27 cellular contexts compared by ENCODE assay signal in genomic region chr9:72942451-72942850, GRCh38. TPM values are rescaled to one million over a fixed set of nuclear protein-coding genes. Genes with fewer than 3 reads are reported as not detected.
DNase-seq lines count a peak whose midpoint lies in the region; ATAC-seq, FAIRE-seq and TF ChIP-seq lines count a peak whose summit lies in the region.
"Had no signal": no experiment of that assay in that cellular context is flagged by ENCODE, and none has a peak within 500 bp of the region (broad histone marks: within the 10 kb centered on the region; RNA-seq: fewer than 3 reads in every experiment).

No MANE protein-coding gene starts in this region.

- 96% methylated on average over 2 of the region's 2 CpGs for WGBS in HepG2 (ENCODE audit: low lambda C conversion rate)
- WGBS in right lobe of liver (ENCODE audit: insufficient coverage, low coverage, low lambda C conversion rate, missing lambda C conversion rate): 92% methylated on average over 2 of the region's 2 CpGs
- WGBS in K562 (ENCODE audit: insufficient coverage, low coverage, missing lambda C conversion rate): 61% methylated on average over 2 of the region's 2 CpGs

- ATAC-seq in HepG2 (no peak), right lobe of liver (no peak), K562 (no peak)
- ATAC-seq: GM12878 had no signal

- intact Hi-C loops in HepG2 (cut with micrococcal nuclease; ENCODE audit: unreplicated experiment) (no loop called here), right lobe of liver (cut with DNase I) (no loop called here), K562 (cut with micrococcal nuclease) (no loop called here)

- no peak for TF ChIP-seq RAD21 in HepG2 (CRISPR knock-in tag; IDR thresholded peaks at IDR 0.05)
- TF ChIP-seq RAD21 in K562 (CRISPR knock-in tag; conservative IDR thresholded peaks at IDR 0.05 in 1 of 2, IDR thresholded peaks at IDR 0.05 in 1 of 2): no peak

- BruUV-seq in HepG2 (replicated peaks; lab: Mats Ljungman, UMichigan) (no TSS peak), K562 (replicated peaks; lab: Mats Ljungman, UMichigan) (no TSS peak)

- DNase-seq in HepG2 (ENCODE audit: low spot score) (no peak), right lobe of liver (no peak), K562 (ENCODE audit: extremely low read depth in 1 of 4, low spot score in 3 of 4) (no peak), NCI-H510A treated with DMSO at 0.1 percent for 48 hours (lab: John Stamatoyannopoulos, UW) (no peak)
- DNase-seq in effector memory CD4-positive, alpha-beta T cell: no peak
- DNase-seq: ACHN; BE2C; C1 segment of cervical spinal cord; CD4-positive, alpha-beta memory T cell; CD4-positive, CD25-positive, alpha-beta regulatory T cell; CD8-positive, alpha-beta memory T cell; COR-L47; DMS 273 treated with DMSO at 0.1 percent for 48 hours; DMS153; DMS53; DMS79; DND-41; EL; GDM1 had no signal

- H3K9ac ChIP-seq in HepG2 (ENCODE audit: insufficient read depth, low read depth, low read length): no peak overlapping the region
- H3K9ac ChIP-seq in K562 (ENCODE audit: insufficient read depth in 1 of 2, low read depth in 2 of 2, low read length in 2 of 2): no peak overlapping the region
- H3K9ac ChIP-seq: BLaER1 had no signal

- H3K4me2 ChIP-seq in HepG2 (ENCODE audit: low read depth, low read length): no peak overlapping the region
- H3K4me2 ChIP-seq in K562 (ENCODE audit: insufficient read depth, low read length): no peak overlapping the region
- H3K4me2 ChIP-seq: BLaER1 had no signal

- no peaks in the 10 kb centered on the region for H3K9me3 ChIP-seq in HepG2 (ENCODE audit: low read length)
- H3K9me3 ChIP-seq in right lobe of liver: no peaks in the 10 kb centered on the region
- H3K9me3 ChIP-seq in K562 (replicated peaks; ENCODE audit: control insufficient read depth, insufficient read depth, low read depth, low read length): no peaks in the 10 kb centered on the region
- no peaks in the 10 kb centered on the region for H3K9me3 ChIP-seq in effector memory CD4-positive, alpha-beta T cell (ENCODE audit: control insufficient read depth, low read length)
- H3K9me3 ChIP-seq: BE2C, BLaER1 had no signal

- no peaks in the 10 kb centered on the region for H3K9me1 ChIP-seq in K562 (ENCODE audit: control insufficient read depth, insufficient read depth, low read length)

- no peak for TF ChIP-seq CTCF in HepG2 (CRISPR knock-in tag; IDR thresholded peaks at IDR 0.05)
- no peak for TF ChIP-seq CTCF in right lobe of liver (IDR thresholded peaks at IDR 0.05)
- TF ChIP-seq CTCF in K562 (IDR thresholded peaks at IDR 0.05 in 2 of 3, conservative IDR thresholded peaks at IDR 0.05 in 1 of 3; ENCODE audit: insufficient read depth in 2 of 3, low read depth in 1 of 3, low read length in 3 of 3): no peak

- H3K4me1 ChIP-seq in HepG2 (ENCODE audit: insufficient read depth, low read length) (peaks cover 58% of the 10 kb centered on the region), right lobe of liver (peaks cover 0 to 81% (median 22%) of the 10 kb centered on the region in 4 donors), K562 (replicated peaks in 1 of 2; ENCODE audit: control insufficient read depth in 2 of 2, insufficient read depth in 2 of 2, low read length in 2 of 2) (no peaks in the 10 kb centered on the region; a peak in 1 of 5 replicates)
- H3K4me1 ChIP-seq in effector memory CD4-positive, alpha-beta T cell (ENCODE audit: control insufficient read depth, insufficient read depth, low read length, poor library complexity, severe bottlenecking): no peaks in the 10 kb centered on the region
- H3K4me1 ChIP-seq: BE2C, BLaER1 had no signal

- H3K79me2 ChIP-seq in HepG2 (ENCODE audit: insufficient read depth, low read length) (peaks cover 78% of the 10 kb centered on the region), K562 (ENCODE audit: control insufficient read depth, insufficient read depth, low read length) (no peaks in the 10 kb centered on the region)

- TF ChIP-seq EP300 in HepG2 (IDR thresholded peaks at IDR 0.05; ENCODE audit: low read depth in 2 of 2, low read length in 2 of 2): no peak
- no peak for TF ChIP-seq EP300 in HepG2 (CRISPR knock-in tag; IDR thresholded peaks at IDR 0.05; ENCODE audit: borderline replicate concordance)
- TF ChIP-seq EP300 in K562 (IDR thresholded peaks at IDR 0.05; ENCODE audit: low read length): no peak

- H2AFZ ChIP-seq in HepG2 (ENCODE audit: low read length) (no peak overlapping the region), K562 (ENCODE audit: low read depth, low read length) (no peak overlapping the region)

- FAIRE-seq in HepG2 (lab: Jason Lieb, UNC) (no peak), K562 (lab: Jason Lieb, UNC) (no peak)
- FAIRE-seq: GM12878, GM12892, GM18507 had no signal

- H3K27me3 ChIP-seq in HepG2 (ENCODE audit: control insufficient read depth in 1 of 2, insufficient read depth in 2 of 2, low read length in 2 of 2): no peaks in the 10 kb centered on the region
- H3K27me3 ChIP-seq in right lobe of liver: no peaks in the 10 kb centered on the region
- no peaks in the 10 kb centered on the region for H3K27me3 ChIP-seq in K562 (ENCODE audit: control insufficient read depth in 2 of 2, insufficient read depth in 2 of 2, low read length in 2 of 2)
- H3K27me3 ChIP-seq in effector memory CD4-positive, alpha-beta T cell (replicated peaks; ENCODE audit: control insufficient read depth, insufficient read depth, low read length, poor library complexity, severe bottlenecking): no peaks in the 10 kb centered on the region
- H3K27me3 ChIP-seq: BE2C, BLaER1 had no signal

- H4K20me1 ChIP-seq in HepG2 (ENCODE audit: insufficient read depth, low read length) (no peaks in the 10 kb centered on the region), K562 (replicated peaks; ENCODE audit: control insufficient read depth, insufficient read depth, low read length) (no peaks in the 10 kb centered on the region)
- H4K20me1 ChIP-seq: BLaER1 had no signal

- POLR2A ChIA-PET in HepG2 (lab: Yijun Ruan, JAX): no interaction called here
- POLR2A ChIA-PET in K562 (lab: Yijun Ruan, JAX): no interaction called here

- H3K27ac ChIP-seq in HepG2 (ENCODE audit: extremely low read length, insufficient read depth, low read length) (no peak overlapping the region), right lobe of liver (peak overlapping the region in 1 of 3 donors; percentile 87), K562 (ENCODE audit: extremely low read depth, low read depth, low read length) (no peak overlapping the region)
- no peak overlapping the region for H3K27ac ChIP-seq in effector memory CD4-positive, alpha-beta T cell (ENCODE audit: insufficient read depth, low read length, poor library complexity, severe bottlenecking)
- H3K27ac ChIP-seq: 22Rv1, BLaER1 had no signal

- in situ Hi-C loops in HepG2 (cut with HindIII; ENCODE audit: extremely low pct_ligation_motif_present, low pct_unique_long_range_greater_than_20kb): no loop called here
- in situ Hi-C loops in K562 (cut with MboI): no loop called here

- no peak overlapping the region for H3K4me3 ChIP-seq in HepG2 (replicated peaks in 1 of 3; ENCODE audit: insufficient read depth in 1 of 3, low read depth in 2 of 3, low read length in 3 of 3)
- H3K4me3 ChIP-seq in right lobe of liver: no peak overlapping the region
- H3K4me3 ChIP-seq in K562: no peak overlapping the region
- no peak overlapping the region for H3K4me3 ChIP-seq in effector memory CD4-positive, alpha-beta T cell (ENCODE audit: insufficient read depth, low read depth, low read length, poor library complexity, severe bottlenecking)
- H3K4me3 ChIP-seq: BLaER1, GM12878 had no signal

- H3K36me3 ChIP-seq in HepG2 (replicated peaks in 1 of 2; ENCODE audit: control insufficient read depth in 1 of 2, insufficient read depth in 2 of 2, low read length in 2 of 2): peaks cover 3 to 7% of the 10 kb centered on the region in 2 experiments; a peak in 4 of 5 replicates
- peaks cover 0 to 32% (median 0%) of the 10 kb centered on the region in 4 donors for H3K36me3 ChIP-seq in right lobe of liver
- no peaks in the 10 kb centered on the region for H3K36me3 ChIP-seq in K562 (ENCODE audit: control insufficient read depth, insufficient read depth, low read length)
- H3K36me3 ChIP-seq in effector memory CD4-positive, alpha-beta T cell (ENCODE audit: control insufficient read depth, insufficient read depth, low read length): no peaks in the 10 kb centered on the region
- H3K36me3 ChIP-seq: BE2C, BLaER1 had no signal

- CTCF ChIA-PET in HepG2 (lab: Yijun Ruan, JAX; ENCODE audit: low intra/inter-chr PET ratio, low total read pairs) (no interaction called here), K562 (lab: Yijun Ruan, JAX; ENCODE audit: low intra/inter-chr PET ratio) (no interaction called here)

- TF ChIP-seq POLR2A in HepG2 (IDR thresholded peaks at IDR 0.05; ENCODE audit: insufficient read depth in 1 of 2, low read depth in 2 of 2, low read length in 2 of 2) (no peak), right lobe of liver (IDR thresholded peaks at IDR 0.05) (no peak), K562 (conservative IDR thresholded peaks at IDR 0.05) (no peak)

RNA-seq across cellular contexts. Expression of gene ALDH1A1, which starts 10.4 kb away (rescaled TPM):
- total RNA-seq in HepG2 (2016; rRNA removed; fragmentation: Illumina TruSeq; extraction: Trizol) (439 and 686 TPM in 2 replicates), right lobe of liver (1,000 to 10,000 TPM in 1 of 6 experiments, 100 to 1,000 TPM in 5; 309 to 1,702 (median 521) TPM), K562 (2014; rRNA removed) (19.8 and 21.0 TPM in 2 replicates), K562 (2014; rRNA removed; fragmentation: Illumina TruSeq; extraction: Trizol) (32.8 and 38.5 TPM in 2 replicates), K562 (2015; rRNA removed; fragmentation: Illumina TruSeq; extraction: Trizol) (81.2 and 86.3 TPM in 2 replicates), K562 (2021) (24.4 and 27.0 TPM in 2 replicates)
- 23.4 and 28.1 TPM in 2 replicates for total RNA-seq in HepG2 (2016; cell fraction: cytosol; rRNA removed; fragmentation: Illumina TruSeq; extraction: Trizol; ENCODE audit: low read depth)
- 431 and 688 TPM in 2 replicates for total RNA-seq in HepG2 (2016; cell fraction: insoluble cytoplasmic fraction; rRNA removed; fragmentation: Illumina TruSeq; extraction: Trizol)
- total RNA-seq in HepG2 (2016; cell fraction: membrane; rRNA removed; fragmentation: Illumina TruSeq; extraction: Trizol): 55.9 and 65.7 TPM in 2 replicates
- 230 and 235 TPM in 2 replicates for total RNA-seq in HepG2 (2016; cell fraction: nucleus; rRNA removed; fragmentation: Illumina TruSeq; extraction: Trizol)
- polyA plus RNA-seq in HepG2 (2011; rRNA removed) (50.0 and 88.2 TPM in 2 replicates), K562 (2011; rRNA removed) (1.3 and 1.8 TPM in 2 replicates), K562 (2014; fragmentation: Illumina TruSeq; extraction: Trizol) (26.3 and 29.3 TPM in 2 replicates), K562 (2014; fragmentation: Nextera tagmentation; extraction: Ambion mirVana) (10 to 100 TPM; 24.4 to 33.0 TPM), K562 (2014; rRNA removed) (20.9 and 21.9 TPM in 2 replicates)
- 43.0 and 53.0 TPM in 2 replicates for polyA plus RNA-seq in HepG2 (2011; cell fraction: cytosol; rRNA removed)
- polyA plus RNA-seq in HepG2 (2011; cell fraction: nucleus; rRNA removed): 15.1 and 17.0 TPM in 2 replicates
- 160 and 206 TPM in 2 replicates for polyA plus RNA-seq in HepG2 (2012)
- polyA plus RNA-seq in HepG2 (2016; cell fraction: cytosol; fragmentation: Illumina TruSeq; extraction: Trizol; ENCODE audit: low read depth): 21.3 and 24.3 TPM in 2 replicates
- 619 and 655 TPM in 2 replicates for polyA plus RNA-seq in HepG2 (2016; cell fraction: insoluble cytoplasmic fraction; fragmentation: Illumina TruSeq; extraction: Trizol; ENCODE audit: low read depth)
- 40.3 and 48.6 TPM in 2 replicates for polyA plus RNA-seq in HepG2 (2016; cell fraction: membrane; fragmentation: Illumina TruSeq; extraction: Trizol; ENCODE audit: low read depth)
- polyA plus RNA-seq in HepG2 (2016; cell fraction: nucleus; fragmentation: Illumina TruSeq; extraction: Trizol; ENCODE audit: insufficient read depth, low read depth): 212 and 215 TPM in 2 replicates
- 40.3 TPM in 1 of 2 replicates, not detected in the other for polyA minus RNA-seq in HepG2 (2011; rRNA and poly(A)+ RNA removed; ENCODE audit: low replicate concordance)
- polyA minus RNA-seq in HepG2 (2011; cell fraction: cytosol; rRNA and poly(A)+ RNA removed): 50.9 and 76.9 TPM in 2 replicates
- polyA minus RNA-seq in HepG2 (2011; cell fraction: nucleus; rRNA and poly(A)+ RNA removed): 88.4 and 90.4 TPM in 2 replicates
- 1.6 and 2.2 TPM in 2 replicates for total RNA-seq in K562 (2011; cell fraction: chromatin; rRNA removed; ENCODE audit: low replicate concordance)
- 0.26 and 1.2 TPM in 2 replicates for total RNA-seq in K562 (2011; cell fraction: nucleolus; rRNA removed)
- 1.2 and 1.5 TPM in 2 replicates for total RNA-seq in K562 (2011; cell fraction: nucleoplasm; rRNA removed)
- 0.55 and 0.75 TPM in 2 replicates for polyA plus RNA-seq in K562 (2011; cell fraction: cytosol; rRNA removed)
- 0.41 TPM in 2 replicates for polyA plus RNA-seq in K562 (2011; cell fraction: nucleus; rRNA removed)
- polyA plus RNA-seq in K562 (2012): 65.5 and 67.1 TPM in 2 replicates
- 3.0 and 5.7 TPM in 2 replicates for polyA minus RNA-seq in K562 (2011; rRNA and poly(A)+ RNA removed)
- 0.86 TPM in 1 of 2 replicates, not detected in the other for polyA minus RNA-seq in K562 (2011; cell fraction: cytosol; rRNA and poly(A)+ RNA removed)
- polyA minus RNA-seq in K562 (2011; cell fraction: nucleus; rRNA and poly(A)+ RNA removed): 0.13 and 0.78 TPM in 2 replicates
- total RNA-seq: A172, Daoy, G401 had no signal
- polyA plus RNA-seq: CD4-positive, alpha-beta memory T cell; CD8-positive, alpha-beta memory T cell had no signal

Comparison
In these comparisons a context has a peak if more than half of its experiments do, and no peak if none do; other contexts are left out.
1. Of the 241 proteins assayed by ChIP-seq in both HepG2 and K562: peak only in HepG2: MAFF; only in K562: none; in both: none; in neither: 239; mixed calls (peak in some experiments, not most) for 1.